Comparison of ENCODE assay signal across 24 cellular contexts in the genomic region with DNA sequence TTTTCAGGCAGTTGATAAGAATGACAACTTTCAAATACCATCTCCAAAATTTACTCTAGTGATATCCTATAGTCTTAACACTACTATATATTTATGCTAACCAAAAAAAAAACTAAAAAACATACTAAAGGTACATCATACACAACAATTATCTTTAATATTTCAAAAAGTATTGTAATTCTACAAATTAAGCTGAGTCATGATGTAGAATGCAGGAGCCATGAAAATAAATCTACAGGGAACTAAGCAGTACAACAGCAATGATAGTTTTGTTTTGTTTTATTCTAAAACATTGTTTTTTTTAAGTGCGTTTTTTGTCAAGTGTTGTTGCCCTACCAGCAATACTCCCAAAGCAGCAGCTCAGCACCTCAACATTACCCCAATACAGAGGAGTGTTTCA.
"Had no signal": no experiment of that assay in that cellular context is flagged by ENCODE, and none has a peak within 500 bp of the region (broad histone marks: within the 10 kb centered on the region; RNA-seq: fewer than 3 reads in every experiment).

No MANE protein-coding gene starts in this region.

- H3K27me3 ChIP-seq: brain microvascular endothelial cell, dorsolateral prefrontal cortex had no signal

- H3K4me3 ChIP-seq: coronary artery, dorsolateral prefrontal cortex had no signal

- H3K36me3 ChIP-seq: brain microvascular endothelial cell had no signal

- FAIRE-seq: astrocyte, bronchial epithelial cell had no signal

- DNase-seq: activated CD4-positive, alpha-beta memory T cell treated with anti-CD3 and anti-CD28 coated beads, Interleukin-2, amount 10 ng/mL, durations not matched to agents 7 days and 5 days; activated CD4-positive, alpha-beta T cell treated with anti-CD3 and anti-CD28 coated beads for 1 hour; activated CD4-positive, alpha-beta T cell treated with anti-CD3 and anti-CD28 coated beads for 4 hours; activated CD4-positive, alpha-beta T cell treated with anti-CD3 and anti-CD28 coated beads, Interleukin-2, amount 10 ng/mL, durations not matched to agents 7 days and 5 days; activated CD4-positive, alpha-beta T cell treated with anti-CD3 and anti-CD28 coated beads, Interleukin-2, amount 50 U/mL, for 4 hours; activated effector memory CD4-positive, alpha-beta T cell treated with Interleukin-2 at 50 U/mL for 16 hours; activated gamma-delta T cell treated with Interleukin-2 at 50 U/mL for 16 hours; activated naive CD4-positive, alpha-beta T cell treated with anti-CD3 and anti-CD28 coated beads, Interleukin-2, amount 50 U/mL, for 16 hours; activated naive CD4-positive, alpha-beta T cell treated with Interleukin-2 at 50 U/mL for 16 hours; activated T-cell treated with anti-CD3 and anti-CD28 coated beads, Interleukin-2, amount 50 U/mL, for 4 hours; amniotic stem cell; anterior cingulate cortex; brain microvascular endothelial cell; dorsolateral prefrontal cortex; effector memory CD4-positive, alpha-beta T cell; endodermal cell; foreskin fibroblast; head of caudate nucleus; T-helper 2 cell had no signal

- H3K27ac ChIP-seq: brain microvascular endothelial cell, coronary artery, dorsolateral prefrontal cortex had no signal

- ATAC-seq: activated T-cell treated with anti-CD3 and anti-CD28 coated beads, Interleukin-2, amount 50 U/mL, for 4 hours; activated T-helper 17 cell treated with anti-CD3 and anti-CD28 coated beads, Interleukin-2, amount 50 U/mL, for 72 hours; esophagus mucosa had no signal
